29 cellular contexts compared by ENCODE assay signal in the genomic region with DNA sequence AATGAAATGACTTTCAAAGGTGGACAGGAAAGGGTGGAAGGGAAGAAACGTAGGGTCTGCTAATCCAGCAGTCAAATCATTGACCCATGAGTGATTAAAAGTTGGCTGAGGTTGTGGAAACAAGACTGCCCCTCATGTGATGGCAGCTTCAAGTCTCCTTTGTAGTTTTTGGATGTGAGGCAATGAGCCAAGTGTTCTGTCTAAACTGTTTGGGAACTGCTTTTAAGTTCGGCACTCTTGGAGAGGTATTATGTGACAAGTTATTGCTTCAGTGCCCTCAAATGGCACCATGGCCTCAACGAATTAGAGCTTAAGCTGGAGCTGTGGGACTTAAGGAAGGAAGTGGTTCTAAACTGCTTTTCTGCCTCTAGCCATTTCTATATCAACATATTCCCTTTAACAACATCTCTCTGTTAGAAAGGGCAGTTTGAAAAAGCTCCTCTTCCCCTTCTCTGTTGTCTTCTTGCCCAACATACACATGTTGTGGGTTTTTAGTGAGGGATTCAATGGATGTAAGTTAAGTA.
DNase-seq lines count a peak whose midpoint lies in the region; ATAC-seq and TF ChIP-seq lines count a peak whose summit lies in the region.
"Had no signal": no experiment of that assay in that cellular context is flagged by ENCODE, and none has a peak within 500 bp of the region (broad histone marks: within the 10 kb centered on the region; RNA-seq: fewer than 3 reads in every experiment).

No MANE protein-coding gene starts in this region.

- no peak for TF ChIP-seq POLR2A in NB4 (IDR thresholded peaks at IDR 0.05; ENCODE audit: extremely low read depth, insufficient read length)

- no peak overlapping the region for H3K4me3 ChIP-seq in NB4 (ENCODE audit: low read depth, low read length)
- no peak overlapping the region for H3K4me3 ChIP-seq in WERI-Rb-1 (ENCODE audit: low read depth, low read length)
- H3K4me3 ChIP-seq: adrenal gland, SK-N-MC, skin epidermis, upper lobe of right lung had no signal

- TF ChIP-seq CTCF in NB4 (IDR thresholded peaks at IDR 0.05; ENCODE audit: low read depth, low read length) (no peak), WERI-Rb-1 (IDR thresholded peaks at IDR 0.05; ENCODE audit: low read depth, low read length) (no peak)

- peak; percentile 36 for DNase-seq in GF-D8 (lab: John Stamatoyannopoulos, UW)
- DNase-seq in NB4 (ENCODE audit: low read depth), result peak; percentile 1
- DNase-seq in WERI-Rb-1, result peak; percentile 17
- peak; percentile 62 for DNase-seq in putamen (ENCODE audit: low spot score)
- DNase-seq in dermis blood vessel endothelial cell, result no peak
- DNase-seq: activated CD8-positive, alpha-beta memory T cell treated with anti-CD3 and anti-CD28 coated beads, Interleukin-2, amount 50 U/mL, for 48 hours; activated CD8-positive, alpha-beta T cell treated with anti-CD3 and anti-CD28 coated beads for 36 hours; activated naive CD4-positive, alpha-beta T cell treated with Interleukin-2 at 50 U/mL for 16 hours; adrenal gland; Calu3; central memory CD4-positive, alpha-beta T cell; cortex of kidney; DMS79; effector memory CD8-positive, alpha-beta T cell; erythroblast; islet precursor cell; Karpas-422; naive thymus-derived CD8-positive, alpha-beta T cell; NCI-H1436 treated with DMSO at 0.1 percent for 48 hours; NCI-H2107; NCI-H748 treated with DMSO at 0.1 percent for 48 hours; OCI-M1; stimulated activated naive CD4-positive, alpha-beta T cell; T-helper 2 cell; upper lobe of right lung had no signal

- H3K27me3 ChIP-seq in WERI-Rb-1 (ENCODE audit: insufficient read depth, low read depth, severe bottlenecking), result no peaks in the 10 kb centered on the region
- H3K27me3 ChIP-seq: adrenal gland, upper lobe of right lung had no signal

- H3K9me3 ChIP-seq in WERI-Rb-1 (ENCODE audit: severe bottlenecking), result no peaks in the 10 kb centered on the region
- H3K9me3 ChIP-seq: adrenal gland, upper lobe of right lung had no signal

- H3K27ac ChIP-seq in WERI-Rb-1, result no peak overlapping the region
- H3K27ac ChIP-seq: adrenal gland, SK-N-MC, skin epidermis, upper lobe of right lung had no signal

- H3K36me3 ChIP-seq in WERI-Rb-1, result no peaks in the 10 kb centered on the region

- ATAC-seq in GM18909 (IDR thresholded peaks at IDR 0.05; ENCODE audit: poor library complexity, unreplicated experiment), result no peak
- no peak for ATAC-seq in GM21390 (IDR thresholded peaks at IDR 0.05; ENCODE audit: unreplicated experiment)
- ATAC-seq: activated CD8-positive, alpha-beta T cell treated with anti-CD3 and anti-CD28 coated beads for 36 hours; effector memory CD8-positive, alpha-beta T cell; naive thymus-derived CD8-positive, alpha-beta T cell; upper lobe of right lung had no signal
